In the genomic region with DNA sequence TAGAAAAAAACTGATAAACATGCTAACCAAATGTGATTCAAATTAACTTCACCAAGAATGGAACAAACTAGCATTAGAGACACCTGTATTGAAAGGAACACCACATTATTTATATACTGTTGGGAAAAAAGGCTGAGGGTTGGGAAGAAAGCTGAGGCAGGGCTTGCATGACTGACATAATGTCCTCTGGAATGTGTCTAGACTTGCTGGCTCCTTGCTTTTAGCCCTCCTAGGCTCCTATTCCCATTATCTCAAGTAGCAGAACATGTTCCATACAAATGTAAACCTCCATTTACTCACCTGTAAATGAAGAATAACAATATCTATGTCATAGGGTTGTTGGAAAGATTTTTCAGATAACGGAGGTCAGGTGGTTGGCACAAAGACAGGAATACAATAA, we compare ENCODE assay signal across 18 cellular contexts. TPM values are rescaled to one million over a fixed set of nuclear protein-coding genes. Genes with fewer than 3 reads are reported as not detected.
DNase-seq lines count a peak whose midpoint lies in the region; ATAC-seq and TF ChIP-seq lines count a peak whose summit lies in the region.
"Had no signal": no experiment of that assay in that cellular context is flagged by ENCODE, and none has a peak within 500 bp of the region (broad histone marks: within the 10 kb centered on the region; RNA-seq: fewer than 3 reads in every experiment).

No MANE protein-coding gene starts in this region.

- 52% methylated on average over 1 of the region's 1 CpG for WGBS in prostate gland

- DNase-seq in ELF-1 (ENCODE audit: low read depth, low spot score) (peak; percentile 14), SJCRH30 (no peak), kidney epithelial cell (ENCODE audit: low read depth) (peak; percentile 5), prostate gland (ENCODE audit: low spot score) (no peak), NCI-H748 treated with DMSO at 0.1 percent for 48 hours (lab: John Stamatoyannopoulos, UW) (no peak), GOT3 (lab: John Stamatoyannopoulos, UW) (no peak), activated gamma-delta T cell (lab: John Stamatoyannopoulos, UW) (no peak)
- DNase-seq: activated CD4-positive, alpha-beta T cell treated with anti-CD3 and anti-CD28 coated beads for 48 hours; DMS153; dorsolateral prefrontal cortex; naive thymus-derived CD4-positive, alpha-beta T cell; NCI-H2029 treated with DMSO at 0.1 percent for 48 hours; NCI-H69; stimulated activated CD4-positive, alpha-beta T cell treated with anti-CD3 and anti-CD28 coated beads, Interleukin-4, amount 100 ng/mL, for 1 hour; SW 1271 had no signal

- intact Hi-C loops in prostate gland (cut with DNase I) = no loop called here

- TF ChIP-seq CTCF in kidney epithelial cell (IDR thresholded peaks at IDR 0.05; ENCODE audit: insufficient read depth, low read length, poor library complexity, severe bottlenecking) (no peak), prostate gland (IDR thresholded peaks at IDR 0.05) (no peak)

- H3K4me3 ChIP-seq in SJCRH30 = no peak overlapping the region
- H3K4me3 ChIP-seq in kidney epithelial cell (ENCODE audit: low read depth, low read length) = no peak overlapping the region
- no peak overlapping the region for H3K4me3 ChIP-seq in prostate gland

- TF ChIP-seq POLR2A in prostate gland (IDR thresholded peaks at IDR 0.05) = no peak

- H3K4me1 ChIP-seq in SJCRH30 = no peaks in the 10 kb centered on the region
- H3K4me1 ChIP-seq in prostate gland (replicated peaks) = peaks cover 3% of the 10 kb centered on the region

- H3K36me3 ChIP-seq in SJCRH30 (no peaks in the 10 kb centered on the region), kidney epithelial cell (ENCODE audit: control insufficient read depth, insufficient read depth, low read length) (no peaks in the 10 kb centered on the region), prostate gland (no peaks in the 10 kb centered on the region)
- H3K36me3 ChIP-seq: gastroesophageal sphincter had no signal

- H3K9me3 ChIP-seq in SJCRH30 (replicated peaks) (no peaks in the 10 kb centered on the region), prostate gland (no peaks in the 10 kb centered on the region)
- H3K9me3 ChIP-seq: gastroesophageal sphincter had no signal

- ATAC-seq in HG03378 (IDR thresholded peaks at IDR 0.05; ENCODE audit: unreplicated experiment) = no peak
- ATAC-seq: activated T-helper 17 cell treated with anti-CD3 and anti-CD28 coated beads, Interleukin-2, amount 50 U/mL, for 72 hours; gastroesophageal sphincter; naive thymus-derived CD4-positive, alpha-beta T cell had no signal

- H3K27ac ChIP-seq in SJCRH30 = peak overlapping the region; percentile 68
- H3K27ac ChIP-seq in prostate gland = peak overlapping the region; percentile 95
- H3K27ac ChIP-seq: gastroesophageal sphincter had no signal

- H3K27me3 ChIP-seq in SJCRH30 (no peaks in the 10 kb centered on the region), kidney epithelial cell (ENCODE audit: control insufficient read depth, insufficient read depth, low read length) (peaks cover 4% of the 10 kb centered on the region), prostate gland (replicated peaks; ENCODE audit: insufficient read depth) (no peaks in the 10 kb centered on the region)

RNA-seq across cellular contexts. Expression of a gene that starts 0.9 kb away (rescaled TPM):
- total RNA-seq in SJCRH30 (2014; rRNA removed; shearing (Covaris generic)) = 1.2 and 1.6 TPM in 2 replicates
- total RNA-seq in kidney epithelial cell (1.1 and 1.5 TPM in 2 replicates), prostate gland (10 to 100 TPM; 12.3 to 54.0 TPM)
- total RNA-seq: activated T-helper 17 cell treated with anti-CD3 and anti-CD28 coated beads, Interleukin-2, amount 50 U/mL, for 72 hours; naive thymus-derived CD4-positive, alpha-beta T cell had no signal

RNA-seq across cellular contexts. Expression of a gene that starts 55.0 kb away (rescaled TPM):
- 23.3 and 24.3 TPM in 2 replicates for total RNA-seq in SJCRH30 (2014; rRNA removed; shearing (Covaris generic))
- total RNA-seq in kidney epithelial cell (11.2 and 11.5 TPM in 2 replicates), prostate gland (10 to 100 TPM; 36.1 to 40.3 TPM)

Comparison
In these comparisons a context has a peak if more than half of its experiments do, and no peak if none do; other contexts are left out.
1. DNase-seq: peak in ELF-1 (single experiment) and kidney epithelial cell (single experiment); none in SJCRH30 (0 of 2), prostate gland (single experiment), NCI-H748 treated with DMSO at 0.1 percent for 48 hours (single experiment), GOT3 (single experiment) and activated gamma-delta T cell (single experiment).